11 cellular contexts compared by ENCODE assay signal in the genomic region with DNA sequence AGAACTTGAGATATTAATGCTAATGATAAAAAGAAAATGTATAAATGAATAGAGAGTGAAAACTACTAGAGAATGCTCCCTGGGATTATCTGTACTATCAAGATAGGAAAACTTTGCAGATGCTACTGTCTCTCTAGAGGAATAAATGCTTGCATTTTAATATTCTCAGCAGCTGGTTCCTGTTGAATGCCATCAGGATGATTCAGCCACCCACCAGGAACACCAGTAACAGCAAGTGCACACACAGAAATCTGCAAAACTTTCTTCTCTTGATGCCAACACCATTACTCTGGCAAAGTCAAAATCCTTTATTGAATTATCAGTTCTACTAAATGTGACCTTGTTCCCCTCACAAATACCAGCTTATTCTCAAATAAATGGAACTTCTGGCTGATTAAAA.
DNase-seq lines count a peak whose midpoint lies in the region; ATAC-seq and TF ChIP-seq lines count a peak whose summit lies in the region.
"Had no signal": no experiment of that assay in that cellular context is flagged by ENCODE, and none has a peak within 500 bp of the region (broad histone marks: within the 10 kb centered on the region; RNA-seq: fewer than 3 reads in every experiment).

No MANE protein-coding gene starts in this region.

- no peaks in the 10 kb centered on the region for H3K79me2 ChIP-seq in MM.1S (ENCODE audit: low read length)

- no peaks in the 10 kb centered on the region for H3K9me2 ChIP-seq in MM.1S (replicated peaks; ENCODE audit: insufficient read depth, low read length)

- peak overlapping the region; percentile 19 for H3K4me3 ChIP-seq in A673 (ENCODE audit: low read depth, low read length, poor library complexity, severe bottlenecking)
- no peak overlapping the region for H3K4me3 ChIP-seq in IMR-90 (ENCODE audit: insufficient read depth, low read depth, low read length)
- no peak overlapping the region for H3K4me3 ChIP-seq in CD8-positive, alpha-beta T cell (ENCODE audit: low read depth, low read length)
- H3K4me3 ChIP-seq in MM.1S (ENCODE audit: low read length): no peak overlapping the region
- H3K4me3 ChIP-seq: smooth muscle cell, upper lobe of left lung had no signal

- H3K9me1 ChIP-seq in IMR-90 (ENCODE audit: insufficient read depth, low read length): peaks cover 8% of the 10 kb centered on the region

- peaks cover 25% of the 10 kb centered on the region for H3K4me1 Mint-ChIP-seq in MCF 10A (ENCODE audit: insufficient read depth, unreplicated experiment)
- H3K4me1 Mint-ChIP-seq in CD8-positive, alpha-beta T cell (ENCODE audit: low read depth): no peaks in the 10 kb centered on the region
- H3K4me1 Mint-ChIP-seq: activated naive CD8-positive, alpha-beta T cell treated with anti-CD3 and anti-CD28 coated beads, Interleukin-2, amount 10 ng/mL, durations not matched to agents 7 days and 5 days had no signal

- no peak overlapping the region for H4K91ac ChIP-seq in IMR-90 (ENCODE audit: insufficient read depth, low read depth, low read length)

- peak overlapping the region; percentile 7; the same call in 1 of the 3 replicates for H2BK15ac ChIP-seq in IMR-90 (ENCODE audit: low read depth, low read length)

- dilution Hi-C loops in IMR-90 (cut with HindIII; ENCODE audit: low sequenced_read_pairs, unreplicated experiment): no loop called here

- TF ChIP-seq CTCF in A673 (conservative IDR thresholded peaks at IDR 0.05; ENCODE audit: low read depth, low read length): 0 out of 2 replicates have a peak, but pooled peaks have one; percentile 10
- TF ChIP-seq CTCF in IMR-90 (conservative IDR thresholded peaks at IDR 0.05; ENCODE audit: low read depth, low read length): no peak
- no peak for TF ChIP-seq CTCF in MCF 10A (IDR thresholded peaks at IDR 0.05; ENCODE audit: unreplicated experiment)
- no peak for TF ChIP-seq CTCF in CD8-positive, alpha-beta T cell (IDR thresholded peaks at IDR 0.05)
- no peak for TF ChIP-seq CTCF in MM.1S (IDR thresholded peaks at IDR 0.05; ENCODE audit: low read length)

- H3K27ac ChIP-seq in A673 (ENCODE audit: low read depth, low read length, poor library complexity, severe bottlenecking) (peak overlapping the region; percentile 71), IMR-90 (ENCODE audit: insufficient read depth, low read length) (no peak overlapping the region), MM.1S (ENCODE audit: low read length) (no peak overlapping the region)
- no peak overlapping the region for H3K27ac ChIP-seq in CD8-positive, alpha-beta T cell (ENCODE audit: low read depth, low read length)
- H3K27ac ChIP-seq: upper lobe of left lung had no signal

- no peak overlapping the region for H2AK5ac ChIP-seq in IMR-90 (ENCODE audit: low read depth, low read length)

- H3F3A ChIP-seq in MM.1S (ENCODE audit: insufficient read depth, low read length): no peaks in the 10 kb centered on the region

- no peak for TF ChIP-seq POLR2A in IMR-90 (IDR thresholded peaks at IDR 0.05; ENCODE audit: low read depth, low read length)

- no peaks in the 10 kb centered on the region for H3K27me3 Mint-ChIP-seq in MCF 10A (ENCODE audit: insufficient read depth, unreplicated experiment)
- no peaks in the 10 kb centered on the region for H3K27me3 Mint-ChIP-seq in CD8-positive, alpha-beta T cell (ENCODE audit: low read depth)

- 0 out of 2 replicates have a peak overlapping the region, but pooled peaks have one; percentile 3 for H2BK20ac ChIP-seq in IMR-90 (ENCODE audit: low read depth, low read length)

- POLR2A ChIA-PET in A673 (lab: Charles Lee; ENCODE audit: low non-redundant PET) (no interaction called here), IMR-90 (lab: Charles Lee; ENCODE audit: unreplicated experiment) (interaction anchor here (0.5 kb wide), 1 partner anchor 959 kb away, joined by 3 read pairs; no protein-coding TSS in a partner anchor), MCF 10A (lab: Yijun Ruan, JAX) (interaction anchor here (0.8 to 1.5 kb wide), 3 partner anchors 10 to 16 kb away, joined by 3 to 6 read pairs (median 4); no protein-coding TSS in a partner anchor)
- POLR2A ChIA-PET in CD8-positive, alpha-beta T cell (lab: Charles Lee): interaction anchor here (1.3 kb wide), 1 partner anchor 33 kb away, joined by 3 read pairs; no protein-coding TSS in a partner anchor

- H3K36me3 ChIP-seq in A673 (ENCODE audit: insufficient read depth, low read length, poor library complexity, severe bottlenecking) (no peaks in the 10 kb centered on the region), IMR-90 (ENCODE audit: control insufficient read depth, insufficient read depth, low read length) (no peaks in the 10 kb centered on the region), MM.1S (replicated peaks; ENCODE audit: insufficient read depth, low read length) (no peaks in the 10 kb centered on the region)
- no peaks in the 10 kb centered on the region for H3K36me3 ChIP-seq in CD8-positive, alpha-beta T cell (ENCODE audit: insufficient read depth, low read length)
- H3K36me3 ChIP-seq: upper lobe of left lung had no signal

- no peak overlapping the region for H4K8ac ChIP-seq in IMR-90 (ENCODE audit: low read depth in 2 of 2, low read length in 2 of 2)

- peak; percentile 87 for DNase-seq in A673 (ENCODE audit: low spot score)
- peak; percentile 77 for DNase-seq in IMR-90
- DNase-seq in MCF 10A (ENCODE audit: unreplicated experiment): peak; percentile 20
- DNase-seq in kidney glomerular epithelial cell (lab: John Stamatoyannopoulos, UW): peak; percentile 54
- no peak for DNase-seq in SIG-M5 treated with dmso at 0.1 percent for 504 hours (lab: John Stamatoyannopoulos, UW; ENCODE audit: unreplicated experiment)
- DNase-seq in CD8-positive, alpha-beta T cell: no peak
- no peak for DNase-seq in MM.1S
- DNase-seq: activated naive CD8-positive, alpha-beta T cell treated with anti-CD3 and anti-CD28 coated beads, Interleukin-2, amount 10 ng/mL, durations not matched to agents 7 days and 5 days; upper lobe of left lung had no signal

- H3K9me3 ChIP-seq in A673 (ENCODE audit: low read depth, low read length, poor library complexity, severe bottlenecking): no peaks in the 10 kb centered on the region
- H3K9me3 ChIP-seq in IMR-90 (ENCODE audit: control insufficient read depth, insufficient read depth, low read length): no peaks in the 10 kb centered on the region
- no peaks in the 10 kb centered on the region for H3K9me3 ChIP-seq in CD8-positive, alpha-beta T cell (ENCODE audit: low read length)
- no peaks in the 10 kb centered on the region for H3K9me3 ChIP-seq in MM.1S (replicated peaks; ENCODE audit: insufficient read depth, low read length)
- H3K9me3 ChIP-seq: upper lobe of left lung had no signal

- peaks cover 7% of the 10 kb centered on the region; the same call in 1 of the 2 replicates for H4K20me1 ChIP-seq in IMR-90 (ENCODE audit: insufficient read depth, low read length)
- no peaks in the 10 kb centered on the region for H4K20me1 ChIP-seq in MM.1S (ENCODE audit: insufficient read depth, low read length)

- ATAC-seq in IMR-90 (ENCODE audit: low read depth) (peak; percentile 82), GM18909 (IDR thresholded peaks at IDR 0.05; ENCODE audit: poor library complexity, unreplicated experiment) (no peak)
- ATAC-seq in CD8-positive, alpha-beta T cell: no peak

- H3K4me2 ChIP-seq in IMR-90 (ENCODE audit: low read depth, low read length) (no peak overlapping the region; the same call in 1 of the 2 replicates), MM.1S (ENCODE audit: low read depth, low read length) (no peak overlapping the region)
- H3K4me2 ChIP-seq: smooth muscle cell had no signal

- H3K56ac ChIP-seq in IMR-90 (ENCODE audit: extremely low read depth, insufficient read depth, low read length): no peak overlapping the region

- H3K18ac ChIP-seq in IMR-90 (ENCODE audit: low read depth, low read length): no peak overlapping the region; the same call in 1 of the 2 replicates

- intact Hi-C loops in A673 (cut with micrococcal nuclease; ENCODE audit: unreplicated experiment) (loop anchor here (2.0 to 10.0 kb wide), 2 partner anchors 57 to 287 kb away; no protein-coding TSS in a partner anchor), IMR-90 (cut with micrococcal nuclease) (no loop called here), MCF 10A (cut with micrococcal nuclease) (no loop called here)
- intact Hi-C loops in CD8-positive, alpha-beta T cell (cut with DNase I, micrococcal nuclease): no loop called here

- no peak overlapping the region for H2AK9ac ChIP-seq in IMR-90 (replicated peaks; ENCODE audit: low read depth, low read length, poor library complexity)

- H2BK5ac ChIP-seq in IMR-90 (ENCODE audit: low read depth, low read length, poor library complexity, severe bottlenecking): no peak overlapping the region

- H3K27ac Mint-ChIP-seq in MCF 10A (ENCODE audit: low read depth, unreplicated experiment): no peak overlapping the region
- H3K27ac Mint-ChIP-seq in CD8-positive, alpha-beta T cell: no peak overlapping the region
- H3K27ac Mint-ChIP-seq: activated naive CD8-positive, alpha-beta T cell treated with anti-CD3 and anti-CD28 coated beads, Interleukin-2, amount 10 ng/mL, durations not matched to agents 7 days and 5 days had no signal

- H4K5ac ChIP-seq in IMR-90 (ENCODE audit: low read depth, low read length): no peak overlapping the region

- CTCF ChIA-PET in A673 (lab: Charles Lee): interaction anchor here (0.6 to 3.0 kb wide), 2 partner anchors 9 to 24 kb away, joined by 4 to 10 read pairs; no protein-coding TSS in a partner anchor
- CTCF ChIA-PET in IMR-90 (lab: Yijun Ruan, JAX): interaction anchor here (1.3 kb wide), 1 partner anchor 24 kb away, joined by 6 read pairs; no protein-coding TSS in a partner anchor
- CTCF ChIA-PET in MCF 10A (lab: Yijun Ruan, JAX): interaction anchor here (0.8 to 4.0 kb wide), 2 partner anchors 23 to 60 kb away, joined by 4 to 19 read pairs; no protein-coding TSS in a partner anchor
- CTCF ChIA-PET in CD8-positive, alpha-beta T cell (lab: Charles Lee): interaction anchor here (1.0 to 1.4 kb wide), 3 partner anchors 24 to 291 kb away, joined by 3 to 7 read pairs (median 4); no protein-coding TSS in a partner anchor

- no peak overlapping the region for H3K4me3 Mint-ChIP-seq in MCF 10A (ENCODE audit: unreplicated experiment)
- H3K4me3 Mint-ChIP-seq in CD8-positive, alpha-beta T cell: no peak overlapping the region
- H3K4me3 Mint-ChIP-seq: activated naive CD8-positive, alpha-beta T cell treated with anti-CD3 and anti-CD28 coated beads, Interleukin-2, amount 10 ng/mL, durations not matched to agents 7 days and 5 days had no signal

- H2BK120ac ChIP-seq in IMR-90 (ENCODE audit: low read depth, low read length): no peak overlapping the region

- H3K4ac ChIP-seq in IMR-90 (ENCODE audit: low read depth, low read length): no peak overlapping the region

- no peak overlapping the region for H3K14ac ChIP-seq in IMR-90 (replicated peaks; ENCODE audit: low read depth, low read length)

- H3K23ac ChIP-seq in IMR-90 (ENCODE audit: low read depth, low read length): no peak overlapping the region

- no peak overlapping the region for H3K9ac ChIP-seq in IMR-90 (ENCODE audit: low read depth, low read length)
- no peak overlapping the region for H3K9ac ChIP-seq in MM.1S (ENCODE audit: low read length)

- in situ Hi-C loops in IMR-90 (cut with MboI; ENCODE audit: low sequenced_read_pairs): no loop called here

- H2AFZ ChIP-seq in IMR-90 (replicated peaks; ENCODE audit: low read length, poor library complexity): no peak overlapping the region
- H2AFZ ChIP-seq in MM.1S (ENCODE audit: low read length): no peak overlapping the region

- no peaks in the 10 kb centered on the region for H3K36me3 Mint-ChIP-seq in MCF 10A (ENCODE audit: insufficient read depth, unreplicated experiment)
- H3K36me3 Mint-ChIP-seq in CD8-positive, alpha-beta T cell: no peaks in the 10 kb centered on the region
- H3K36me3 Mint-ChIP-seq: activated naive CD8-positive, alpha-beta T cell treated with anti-CD3 and anti-CD28 coated beads, Interleukin-2, amount 10 ng/mL, durations not matched to agents 7 days and 5 days had no signal

- no TSS peak for BruUV-seq in A673 (replicated peaks; lab: Mats Ljungman, UMichigan)
- no TSS peak for BruUV-seq in IMR-90 (replicated peaks; lab: Mats Ljungman, UMichigan)
- BruUV-seq in MCF 10A (replicated peaks; lab: Mats Ljungman, UMichigan): no TSS peak

- H3K9me3 Mint-ChIP-seq in MCF 10A (ENCODE audit: unreplicated experiment): no peaks in the 10 kb centered on the region
- no peaks in the 10 kb centered on the region for H3K9me3 Mint-ChIP-seq in CD8-positive, alpha-beta T cell
- H3K9me3 Mint-ChIP-seq: activated naive CD8-positive, alpha-beta T cell treated with anti-CD3 and anti-CD28 coated beads, Interleukin-2, amount 10 ng/mL, durations not matched to agents 7 days and 5 days had no signal

- TF ChIP-seq RAD21 in IMR-90 (IDR thresholded peaks at IDR 0.05; ENCODE audit: low read length): no peak

- H3K79me1 ChIP-seq in IMR-90 (ENCODE audit: low read depth in 1 of 2, low read length in 2 of 2): peaks cover 14 to 34% of the 10 kb centered on the region in 2 experiments; a peak in 3 of 4 replicates

- H3K27me3 ChIP-seq in A673 (replicated peaks; ENCODE audit: insufficient read depth, low read depth, low read length, poor library complexity): no peaks in the 10 kb centered on the region
- no peaks in the 10 kb centered on the region for H3K27me3 ChIP-seq in IMR-90 (ENCODE audit: control insufficient read depth, insufficient read depth, low read length)
- no peaks in the 10 kb centered on the region for H3K27me3 ChIP-seq in CD8-positive, alpha-beta T cell (ENCODE audit: insufficient read depth, low read length)
- no peaks in the 10 kb centered on the region for H3K27me3 ChIP-seq in MM.1S (replicated peaks; ENCODE audit: insufficient read depth, low read length)
- H3K27me3 ChIP-seq: upper lobe of left lung had no signal

- H3K4me1 ChIP-seq in A673 (ENCODE audit: insufficient read depth, low read length, poor library complexity, severe bottlenecking): peaks cover 67% of the 10 kb centered on the region
- H3K4me1 ChIP-seq in IMR-90 (ENCODE audit: control insufficient read depth, insufficient read depth, low read length): peaks cover 7% of the 10 kb centered on the region
- no peaks in the 10 kb centered on the region for H3K4me1 ChIP-seq in CD8-positive, alpha-beta T cell (ENCODE audit: insufficient read depth, low read length)
- no peaks in the 10 kb centered on the region for H3K4me1 ChIP-seq in MM.1S (ENCODE audit: low read length)

Comparison
In these comparisons a context has a peak if more than half of its experiments do, and no peak if none do; other contexts are left out.
1. DNase-seq: peak in A673 (single experiment), IMR-90 (single experiment), MCF 10A (single experiment) and kidney glomerular epithelial cell (single experiment); none in SIG-M5 treated with dmso at 0.1 percent for 504 hours (single experiment), CD8-positive, alpha-beta T cell (0 of 7) and MM.1S (single experiment).